ENCODE assay signal across 13 cellular contexts in the genomic region with DNA sequence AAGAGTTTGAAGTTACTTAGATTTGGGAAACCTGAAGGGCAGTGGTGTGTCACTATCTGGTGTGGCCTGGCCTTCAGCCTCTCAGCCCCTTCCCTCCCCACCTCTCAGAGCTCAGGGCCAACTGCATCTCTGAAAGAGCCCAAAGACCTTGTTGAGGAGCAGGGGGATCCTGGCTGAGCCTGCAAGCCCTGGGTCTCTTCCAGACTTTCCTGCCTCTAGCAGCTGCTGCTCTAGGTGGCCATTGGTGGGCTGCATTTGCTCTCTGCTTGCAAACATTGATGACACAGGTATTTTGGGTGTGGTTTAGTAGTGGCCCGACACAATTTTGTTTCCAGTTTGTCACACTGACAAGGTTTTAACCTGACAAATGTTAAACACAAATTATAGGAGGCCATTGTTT. TPM values are rescaled to one million over a fixed set of nuclear protein-coding genes. Genes with fewer than 3 reads are reported as not detected.
DNase-seq lines count a peak whose midpoint lies in the region; ATAC-seq, FAIRE-seq and TF ChIP-seq lines count a peak whose summit lies in the region.
"Had no signal": no experiment of that assay in that cellular context is flagged by ENCODE, and none has a peak within 500 bp of the region (broad histone marks: within the 10 kb centered on the region; RNA-seq: fewer than 3 reads in every experiment).

No MANE protein-coding gene starts in this region.

- peak overlapping the region; percentile 97 for H2BK20ac ChIP-seq in H1 (ENCODE audit: low read length)

- H3K27ac ChIP-seq in HCT116 (ENCODE audit: low read depth, low read length) (no peak overlapping the region), H1 (ENCODE audit: low read depth, low read length) (no peak overlapping the region), stomach (peak overlapping the region in 3 of 5 donors; percentile 34 to 92 (median 69)), ovary (peak overlapping the region in 1 of 2 donors; percentile 59)

- H3K56ac ChIP-seq in H1 (replicated peaks; ENCODE audit: insufficient read length, low read depth, low read length): no peak overlapping the region

- peak overlapping the region; percentile 77 for H2BK12ac ChIP-seq in H1 (ENCODE audit: low read depth, low read length)

- no peak overlapping the region for H3K23ac ChIP-seq in H1 (ENCODE audit: insufficient read length)

- intact Hi-C loops in HCT116 (cut with micrococcal nuclease) (loop anchor here (1.0 kb wide), 1 partner anchor 86 kb away; no protein-coding TSS in a partner anchor), stomach (cut with DNase I; ENCODE audit: low total_unique reads) (no loop called here), ovary (cut with DNase I) (no loop called here)

- H3K36me3 ChIP-seq in HCT116 (ENCODE audit: control insufficient read depth in 1 of 2, insufficient read depth in 2 of 2, low read length in 2 of 2) (no peaks in the 10 kb centered on the region), H1 (ENCODE audit: control insufficient read depth in 2 of 4, insufficient read depth in 4 of 4, low read length in 3 of 4) (no peaks in the 10 kb centered on the region), stomach (no peaks in the 10 kb centered on the region), ovary (no peaks in the 10 kb centered on the region)
- H3K36me3 ChIP-seq: sigmoid colon had no signal

- TF ChIP-seq EP300 in H1 (IDR thresholded peaks at IDR 0.05; ENCODE audit: borderline replicate concordance in 1 of 2, low read depth in 2 of 2, low read length in 2 of 2) (no peak), stomach (IDR thresholded peaks at IDR 0.05) (no peak), ovary (IDR thresholded peaks at IDR 0.05) (no peak)

- H3K4me1 ChIP-seq in HCT116 (ENCODE audit: control insufficient read depth in 1 of 2, insufficient read depth in 2 of 2, low read length in 2 of 2): peaks cover 58 to 85% of the 10 kb centered on the region in 2 experiments
- H3K4me1 ChIP-seq in H1 (replicated peaks in 1 of 4; ENCODE audit: control insufficient read depth in 3 of 4, insufficient read depth in 4 of 4, low read length in 3 of 4): peaks cover 5 to 11% (median 5%) of the 10 kb centered on the region in 4 experiments
- H3K4me1 ChIP-seq in stomach: peaks cover 29 to 76% (median 39%) of the 10 kb centered on the region in 4 donors
- peaks cover 13% of the 10 kb centered on the region for H3K4me1 ChIP-seq in ovary (ENCODE audit: insufficient read depth)

- H2BK120ac ChIP-seq in H1 (replicated peaks; ENCODE audit: low read depth, low read length): peak overlapping the region; percentile 5

- TF ChIP-seq CTCF in HCT116 (IDR thresholded peaks at IDR 0.05 in 2 of 3, conservative IDR thresholded peaks at IDR 0.05 in 1 of 3; ENCODE audit: borderline replicate concordance in 1 of 3, insufficient read depth in 1 of 3, low read depth in 2 of 3, low read length in 2 of 3) (no peak), H1 (IDR thresholded peaks at IDR 0.05; ENCODE audit: control extremely low read depth in 1 of 3, insufficient read depth in 1 of 3, low read depth in 1 of 3, low read length in 3 of 3) (no peak), stomach (IDR thresholded peaks at IDR 0.05) (no peak), ovary (IDR thresholded peaks at IDR 0.05) (no peak)

- H2BK5ac ChIP-seq in H1 (ENCODE audit: low read depth, low read length): peak overlapping the region; percentile 44; the same call in 1 of the 2 replicates

- RAD21 ChIA-PET in HCT116 (lab: Charles Lee; ENCODE audit: low non-redundant PET in 1 of 2, low total read pairs in 2 of 2, uncharacterized antibody in 2 of 2, unreplicated experiment in 2 of 2): no interaction called here

- H2BK15ac ChIP-seq in H1 (ENCODE audit: low read length): 0 out of 2 replicates have a peak overlapping the region, but pooled peaks have one; percentile 12

- no peaks in the 10 kb centered on the region for H3K9me2 ChIP-seq in HCT116 (ENCODE audit: insufficient read depth)

- TF ChIP-seq RAD21 in HCT116 (IDR thresholded peaks at IDR 0.05; ENCODE audit: low read depth): no peak
- no peak for TF ChIP-seq RAD21 in H1 (IDR thresholded peaks at IDR 0.05 in 1 of 2, conservative IDR thresholded peaks at IDR 0.05 in 1 of 2; ENCODE audit: low read depth in 2 of 2, low read length in 2 of 2)

- H3K4ac ChIP-seq in H1 (replicated peaks; ENCODE audit: insufficient read length, low read depth, low read length): no peak overlapping the region

- no peak for FAIRE-seq in H1 (lab: Jason Lieb, UNC)

- peak overlapping the region; percentile 49; the same call in 1 of the 2 replicates for H3K9ac ChIP-seq in HCT116 (ENCODE audit: low read length)
- no peak overlapping the region for H3K9ac ChIP-seq in H1 (replicated peaks in 1 of 4; ENCODE audit: extremely low read depth in 1 of 4, low read depth in 3 of 4, low read length in 3 of 4)

- no peaks in the 10 kb centered on the region for H3K79me1 ChIP-seq in H1 (ENCODE audit: low read depth, low read length)

- no peak for ATAC-seq in HCT116
- ATAC-seq in HG02588 (IDR thresholded peaks at IDR 0.05; ENCODE audit: unreplicated experiment): no peak

- H3K9me3 ChIP-seq in HCT116 (ENCODE audit: control insufficient read depth in 1 of 2, insufficient read depth in 1 of 2, low read depth in 1 of 2, low read length in 2 of 2) (no peaks in the 10 kb centered on the region), H1 (ENCODE audit: insufficient read depth in 2 of 2, low read depth in 1 of 2, low read length in 1 of 2) (no peaks in the 10 kb centered on the region; a peak in 1 of 4 replicates), stomach (no peaks in the 10 kb centered on the region), ovary (no peaks in the 10 kb centered on the region)
- H3K9me3 ChIP-seq: sigmoid colon had no signal

- DNase-seq in HCT116 (ENCODE audit: low read depth, low spot score): no peak
- peak; percentile 58 for DNase-seq in RKO (ENCODE audit: low spot score)
- no peak for DNase-seq in H1 (ENCODE audit: low read depth in 1 of 2, low spot score in 2 of 2)
- DNase-seq in stomach: no peak
- DNase-seq in ovary: no peak
- no peak for DNase-seq in NCI-H1105 (lab: John Stamatoyannopoulos, UW)
- DNase-seq: cortex of kidney, DND-41, head of caudate nucleus, NCI-H524 treated with DMSO at 0.1 percent for 48 hours, sigmoid colon had no signal

- no peak overlapping the region for H4K8ac ChIP-seq in H1 (ENCODE audit: extremely low read depth, insufficient read depth, low read length)

- peaks cover 7% of the 10 kb centered on the region; the same call in 1 of the 2 replicates for H3K23me2 ChIP-seq in H1 (ENCODE audit: low read depth, low read length)

- H3K79me2 ChIP-seq in HCT116 (ENCODE audit: insufficient read depth, low read length) (peaks cover 3% of the 10 kb centered on the region; the same call in 1 of the 2 replicates), H1 (ENCODE audit: control insufficient read depth in 1 of 2, insufficient read depth in 2 of 2, low read length in 2 of 2) (no peaks in the 10 kb centered on the region)

- peak overlapping the region; percentile 56 for H4K91ac ChIP-seq in H1 (replicated peaks; ENCODE audit: insufficient read length, low read length)

- no peak overlapping the region for H3K14ac ChIP-seq in H1 (ENCODE audit: insufficient read length)

- H2AFZ ChIP-seq in HCT116 (ENCODE audit: low read depth, low read length, poor library complexity, severe bottlenecking): no peak overlapping the region
- no peak overlapping the region for H2AFZ ChIP-seq in H1 (ENCODE audit: low read length)

- no peaks in the 10 kb centered on the region for H4K20me1 ChIP-seq in HCT116 (ENCODE audit: insufficient read depth)
- no peaks in the 10 kb centered on the region for H4K20me1 ChIP-seq in H1 (replicated peaks in 1 of 2; ENCODE audit: control insufficient read depth in 1 of 2, insufficient read depth in 2 of 2, low read length in 2 of 2)

- H2AK5ac ChIP-seq in H1 (ENCODE audit: low read depth, low read length): peak overlapping the region; percentile 41; the same call in 1 of the 2 replicates

- no peak overlapping the region for H3K4me3 ChIP-seq in HCT116 (replicated peaks in 1 of 2; ENCODE audit: low read depth in 1 of 2, low read length in 2 of 2)
- H3K4me3 ChIP-seq in H1 (ENCODE audit: extremely low read depth in 1 of 4, insufficient read depth in 2 of 4, low read depth in 3 of 4, low read length in 4 of 4): no peak overlapping the region
- H3K4me3 ChIP-seq in stomach: no peak overlapping the region
- no peak overlapping the region for H3K4me3 ChIP-seq in ovary
- H3K4me3 ChIP-seq: sigmoid colon had no signal

- BruUV-seq in HCT116 (replicated peaks; lab: Mats Ljungman, UMichigan): no TSS peak

- H4K5ac ChIP-seq in H1 (ENCODE audit: insufficient read length, low read depth, low read length): no peak overlapping the region

- H3K4me2 ChIP-seq in HCT116 (ENCODE audit: low read length): peak overlapping the region; percentile 95
- no peak overlapping the region for H3K4me2 ChIP-seq in H1 (ENCODE audit: insufficient read depth in 1 of 2, low read depth in 2 of 2, low read length in 2 of 2)

- CTCF ChIA-PET in HCT116 (lab: Charles Lee): interaction anchor here (1.0 kb wide), 1 partner anchor 17 kb away, joined by 3 read pairs; no protein-coding TSS in a partner anchor
- CTCF ChIA-PET in H1 (lab: Charles Lee; ENCODE audit: partially characterized antibody): interaction anchor here (0.9 to 4.5 kb wide), 4 partner anchors 9 to 76 kb away, joined by 3 to 16 read pairs (median 4); no protein-coding TSS in a partner anchor

- TF ChIP-seq POLR2A in HCT116 (IDR thresholded peaks at IDR 0.05; ENCODE audit: borderline replicate concordance, extremely low read depth, insufficient read depth, insufficient read length): no peak
- TF ChIP-seq POLR2A in H1 (IDR thresholded peaks at IDR 0.05; ENCODE audit: control extremely low read depth in 1 of 2, low read depth in 2 of 2, low read length in 2 of 2): no peak
- TF ChIP-seq POLR2A in stomach (IDR thresholded peaks at IDR 0.05): no peak
- no peak for TF ChIP-seq POLR2A in ovary (IDR thresholded peaks at IDR 0.05)

- POLR2A ChIA-PET in HCT116 (lab: Charles Lee) (interaction anchor here (2.2 to 3.0 kb wide), 2 partner anchors 10 to 86 kb away, joined by 5 to 23 read pairs; no protein-coding TSS in a partner anchor), H1 (lab: Charles Lee; ENCODE audit: partially characterized antibody) (interaction anchor here (1.1 to 5.1 kb wide), 6 partner anchors 16 to 97 kb away, joined by 3 to 36 read pairs (median 4); no protein-coding TSS in a partner anchor)

- H3K27me3 ChIP-seq in HCT116 (ENCODE audit: insufficient read depth, low read length) (no peaks in the 10 kb centered on the region), H1 (replicated peaks in 1 of 4; ENCODE audit: control insufficient read depth in 3 of 4, extremely low read depth in 1 of 4, insufficient read depth in 3 of 4, low read length in 3 of 4) (no peaks in the 10 kb centered on the region), stomach (no peaks in the 10 kb centered on the region), ovary (no peaks in the 10 kb centered on the region)
- H3K27me3 ChIP-seq: sigmoid colon had no signal

- WGBS in H1 (ENCODE audit: extremely low coverage in 1 of 2, insufficient coverage in 1 of 2, insufficient read length in 1 of 2, insufficient replicate concordance in 2 of 2, low coverage in 1 of 2, low lambda C conversion rate in 2 of 2, missing lambda C conversion rate in 1 of 2), 2 experiments: 94% methylated on average over 1 of the region's 1 CpG; no CpG with 5 or more reads in 1 of the 2 experiments
- 47 to 69% (median 58%) methylated on average over 1 of the region's 1 CpG for WGBS in stomach, 5 donors
- WGBS in ovary, 3 donors: 72 to 85% (median 76%) methylated on average over 1 of the region's 1 CpG

- H3K18ac ChIP-seq in H1 (ENCODE audit: extremely low read depth, low read length): no peak overlapping the region

RNA-seq across cellular contexts. Expression of a gene that starts 3.1 kb away (rescaled TPM):
- 42.7 TPM for total RNA-seq in HCT116 (2021; ENCODE audit: unreplicated experiment)
- 221 and 353 TPM in 2 replicates for polyA plus RNA-seq in HCT116 (2012)
- 37.5 and 40.7 TPM in 2 replicates for total RNA-seq in H1 (2021; fragmentation: NEBNext Ultra II Directional; extraction: Animal tissue kit (Norgen Biotek cat#: 25700))
- 46.2 and 61.4 TPM in 2 replicates for polyA plus RNA-seq in H1 (2011; rRNA removed)
- 58.2 TPM for polyA plus RNA-seq in H1 (2011; cell fraction: cytosol; rRNA removed)
- polyA plus RNA-seq in H1 (2011; cell fraction: nucleus; rRNA removed): 66.5 TPM
- polyA plus RNA-seq in H1 (2012, experiment 1 of 2): 27.9 to 52.2 TPM (median 42.1 TPM) in 4 replicates
- 52.2 TPM for polyA plus RNA-seq in H1 (2012, experiment 2 of 2)
- polyA plus RNA-seq in H1 (2013, experiment 1 of 2): 26.9 TPM
- polyA plus RNA-seq in H1 (2013, experiment 2 of 2): 26.2 TPM
- 12.3 and 17.4 TPM in 2 replicates for polyA minus RNA-seq in H1 (2011; rRNA and poly(A)+ RNA removed)
- polyA minus RNA-seq in H1 (2011; cell fraction: cytosol; rRNA and poly(A)+ RNA removed): 15.8 TPM
- 22.2 TPM for polyA minus RNA-seq in H1 (2011; cell fraction: nucleus; rRNA and poly(A)+ RNA removed)
- 10 to 100 TPM in 1 of 5 donors, 1 to 10 TPM in 3, under 1 TPM in 1; 0.87 to 24.5 (median 3.6) TPM for total RNA-seq in stomach
- 10 to 100 TPM; 19.2 to 45.7 (median 21.9) TPM for polyA plus RNA-seq in stomach
- total RNA-seq in ovary: 10 to 100 TPM in 2 of 7 donors, 1 to 10 TPM in 5; 5.4 to 13.5 (median 7.1) TPM
- polyA plus RNA-seq in ovary: 1 to 10 TPM; 5.9 to 8.0 TPM

RNA-seq across cellular contexts. Expression of a gene that starts 50.6 kb away (rescaled TPM):
- total RNA-seq in HCT116 (2021; ENCODE audit: unreplicated experiment): 0.15 TPM
- polyA plus RNA-seq in HCT116 (2012): 0.17 and 0.37 TPM in 2 replicates
- 0.27 and 0.56 TPM in 2 replicates for total RNA-seq in H1 (2021; fragmentation: NEBNext Ultra II Directional; extraction: Animal tissue kit (Norgen Biotek cat#: 25700))
- 0.08 and 0.25 TPM in 2 replicates for polyA plus RNA-seq in H1 (2011; rRNA removed)
- 0.27 TPM for polyA plus RNA-seq in H1 (2011; cell fraction: cytosol; rRNA removed)
- polyA plus RNA-seq in H1 (2011; cell fraction: nucleus; rRNA removed): 0.57 TPM
- polyA plus RNA-seq in H1 (2012, experiment 1 of 2): 0.08 to 0.43 TPM (median 0.18 TPM) in 3 of 4 replicates, not detected in the other
- polyA plus RNA-seq in H1 (2012, experiment 2 of 2): not detected
- polyA plus RNA-seq in H1 (2013, experiment 1 of 2): 0.30 TPM
- 0.24 TPM for polyA plus RNA-seq in H1 (2013, experiment 2 of 2)
- 0.10 and 0.19 TPM in 2 replicates for polyA minus RNA-seq in H1 (2011; rRNA and poly(A)+ RNA removed)
- not detected for polyA minus RNA-seq in H1 (2011; cell fraction: cytosol; rRNA and poly(A)+ RNA removed)
- 0.40 TPM for polyA minus RNA-seq in H1 (2011; cell fraction: nucleus; rRNA and poly(A)+ RNA removed)
- not detected for total RNA-seq in stomach
- under 1 TPM in 1 of 3 donors, not detected in 2; 0.08 TPM for polyA plus RNA-seq in stomach
- total RNA-seq in ovary: 10 to 100 TPM in 1 of 7 donors, 1 to 10 TPM in 1, under 1 TPM in 3, not detected in 2; 0.30 to 18.6 (median 0.38) TPM
- under 1 TPM in 1 of 2 donors, not detected in 1; 0.02 TPM for polyA plus RNA-seq in ovary
- total RNA-seq: sigmoid colon had no signal
- polyA plus RNA-seq: sigmoid colon had no signal

RNA-seq across cellular contexts. Expression of a gene that starts 57.0 kb away (rescaled TPM):
- 4.5 TPM for total RNA-seq in HCT116 (2021; ENCODE audit: unreplicated experiment)
- 3.2 and 3.4 TPM in 2 replicates for polyA plus RNA-seq in HCT116 (2012)
- not detected in 2 replicates for total RNA-seq in H1 (2021; fragmentation: NEBNext Ultra II Directional; extraction: Animal tissue kit (Norgen Biotek cat#: 25700))
- polyA plus RNA-seq in H1 (2011; rRNA removed): not detected in 2 replicates
- polyA plus RNA-seq in H1 (2011; cell fraction: cytosol; rRNA removed): not detected
- polyA plus RNA-seq in H1 (2011; cell fraction: nucleus; rRNA removed): not detected
- polyA plus RNA-seq in H1 (2012, experiment 1 of 2): not detected in 4 replicates
- polyA plus RNA-seq in H1 (2012, experiment 2 of 2): not detected
- 0.24 TPM for polyA plus RNA-seq in H1 (2013, experiment 1 of 2)
- 0.17 TPM for polyA plus RNA-seq in H1 (2013, experiment 2 of 2)
- not detected in 2 replicates for polyA minus RNA-seq in H1 (2011; rRNA and poly(A)+ RNA removed)
- polyA minus RNA-seq in H1 (2011; cell fraction: cytosol; rRNA and poly(A)+ RNA removed): not detected
- not detected for polyA minus RNA-seq in H1 (2011; cell fraction: nucleus; rRNA and poly(A)+ RNA removed)
- not detected for total RNA-seq in stomach
- polyA plus RNA-seq in stomach: not detected
- total RNA-seq in ovary: not detected
- polyA plus RNA-seq in ovary: not detected
- total RNA-seq: sigmoid colon; T-helper 1 cell treated with Interleukin-12 subunit alpha and Interleukin-12 subunit beta and Interleukin-4 antibody, amounts not matched to agents 30 ng/mL and 1 ng/mL, for 36 hours had no signal

Comparison
In these comparisons a context has a peak if more than half of its experiments do, and no peak if none do; other contexts are left out.
1. H3K27ac ChIP-seq: peak in stomach (3 of 5); none in HCT116 (single experiment) and H1 (single experiment).